Comparison of ENCODE assay signal across 25 cellular contexts in genomic region chr2:10876963-10877362, GRCh38. TPM values are rescaled to one million over a fixed set of nuclear protein-coding genes. Genes with fewer than 3 reads are reported as not detected.
DNase-seq lines count a peak whose midpoint lies in the region; ATAC-seq and TF ChIP-seq lines count a peak whose summit lies in the region.
"Had no signal": no experiment of that assay in that cellular context is flagged by ENCODE, and none has a peak within 500 bp of the region (broad histone marks: within the 10 kb centered on the region; RNA-seq: fewer than 3 reads in every experiment).

No MANE protein-coding gene starts in this region.

- BruUV-seq in Caco-2 (replicated peaks; lab: Mats Ljungman, UMichigan) (no TSS peak), PC-3 (replicated peaks; lab: Mats Ljungman, UMichigan) (no TSS peak)

- H3K27ac ChIP-seq in PC-3 (ENCODE audit: low read length) (no peak overlapping the region), hepatocyte (peak overlapping the region; percentile 72), transverse colon (peak overlapping the region; percentile 71 to 80 (median 77))
- H3K27ac ChIP-seq: A549; BLaER1 treated with 17β-estradiol and CSF1 and Interleukin-3, amounts not matched to agents 10 nM and 100 nM; HL-60; RWPE1 had no signal

- no peak overlapping the region for H3K4me3 ChIP-seq in Caco-2 (ENCODE audit: low read depth, low read length)
- H3K4me3 ChIP-seq in PC-3 (ENCODE audit: low read length): no peak overlapping the region
- no peak overlapping the region for H3K4me3 ChIP-seq in hepatocyte
- H3K4me3 ChIP-seq in transverse colon: no peak overlapping the region
- H3K4me3 ChIP-seq: A549; BLaER1 treated with 17β-estradiol and CSF1 and Interleukin-3, amounts not matched to agents 10 nM and 100 nM had no signal

- H3K4me1 Mint-ChIP-seq in Caco-2 (ENCODE audit: low read depth, unreplicated experiment): no peaks in the 10 kb centered on the region

- no peaks in the 10 kb centered on the region for H3K36me3 Mint-ChIP-seq in Caco-2 (ENCODE audit: insufficient read depth, unreplicated experiment)

- TF ChIP-seq EP300 in transverse colon (IDR thresholded peaks at IDR 0.05; ENCODE audit: low read depth): no peak

- H3K79me2 ChIP-seq in PC-3 (ENCODE audit: low read length): no peaks in the 10 kb centered on the region
- H3K79me2 ChIP-seq in hepatocyte: no peaks in the 10 kb centered on the region

- H3K9me3 Mint-ChIP-seq in Caco-2 (ENCODE audit: unreplicated experiment): peaks cover 8% of the 10 kb centered on the region

- H3K9me3 ChIP-seq in Caco-2: no peaks in the 10 kb centered on the region; the same call in 1 of the 2 replicates
- H3K9me3 ChIP-seq in PC-3 (ENCODE audit: low read length): no peaks in the 10 kb centered on the region
- H3K9me3 ChIP-seq in hepatocyte (ENCODE audit: low read depth): no peaks in the 10 kb centered on the region
- peaks cover 0 to 5% of the 10 kb centered on the region in 2 donors for H3K9me3 ChIP-seq in transverse colon

- H3K4me3 Mint-ChIP-seq in Caco-2 (ENCODE audit: unreplicated experiment): no peak overlapping the region

- TF ChIP-seq CTCF in Caco-2 (IDR thresholded peaks at IDR 0.05; ENCODE audit: insufficient read depth in 1 of 2, low read depth in 1 of 2, low read length in 1 of 2, severe bottlenecking in 1 of 2, unreplicated experiment in 1 of 2): no peak
- TF ChIP-seq CTCF in PC-3 (conservative IDR thresholded peaks at IDR 0.05; ENCODE audit: low read depth, low read length): no peak
- no peak for TF ChIP-seq CTCF in hepatocyte (IDR thresholded peaks at IDR 0.05; ENCODE audit: poor library complexity)
- no peak for TF ChIP-seq CTCF in transverse colon (IDR thresholded peaks at IDR 0.05)

- H3K27me3 ChIP-seq in Caco-2 (replicated peaks; ENCODE audit: control insufficient read depth, insufficient read depth, low read length): no peaks in the 10 kb centered on the region
- no peaks in the 10 kb centered on the region for H3K27me3 ChIP-seq in PC-3 (ENCODE audit: low read length)
- no peaks in the 10 kb centered on the region for H3K27me3 ChIP-seq in hepatocyte
- H3K27me3 ChIP-seq in transverse colon: no peaks in the 10 kb centered on the region
- H3K27me3 ChIP-seq: BLaER1 treated with 17β-estradiol and CSF1 and Interleukin-3, amounts not matched to agents 10 nM and 100 nM had no signal

- H3K9me2 ChIP-seq in PC-3 (replicated peaks; ENCODE audit: low read length): no peaks in the 10 kb centered on the region
- H3K9me2 ChIP-seq in hepatocyte (replicated peaks; ENCODE audit: insufficient read depth): no peaks in the 10 kb centered on the region

- TF ChIP-seq POLR2A in transverse colon (IDR thresholded peaks at IDR 0.05): no peak

- no peaks in the 10 kb centered on the region for H3F3A ChIP-seq in PC-3 (ENCODE audit: low read length, unreplicated experiment)

- WGBS in hepatocyte (ENCODE audit: low lambda C conversion rate, missing lambda C conversion rate): 66% methylated on average over 2 of the region's 2 CpGs
- WGBS in transverse colon (ENCODE audit: low coverage in 1 of 2), 2 donors: 31 to 60% methylated on average over 1 to 2 of the region's 2 CpGs

- H4K20me1 ChIP-seq in PC-3 (ENCODE audit: low read length) (no peaks in the 10 kb centered on the region), hepatocyte (ENCODE audit: insufficient read depth, poor library complexity, severe bottlenecking) (no peaks in the 10 kb centered on the region)
- H4K20me1 ChIP-seq: BLaER1 treated with 17β-estradiol and CSF1 and Interleukin-3, amounts not matched to agents 10 nM and 100 nM had no signal

- H3K9ac ChIP-seq in PC-3 (ENCODE audit: low read length): no peak overlapping the region
- H3K9ac ChIP-seq: BLaER1 treated with 17β-estradiol and CSF1 and Interleukin-3, amounts not matched to agents 10 nM and 100 nM had no signal

- CTCF ChIA-PET in Caco-2 (lab: Charles Lee): interaction anchor here (0.9 to 1.9 kb wide), 2 partner anchors 23 to 44 kb away, joined by 3 to 6 read pairs; no protein-coding TSS in a partner anchor
- CTCF ChIA-PET in PC-3 (lab: Charles Lee): interaction anchor here (0.5 kb wide), 1 partner anchor 140 kb away, joined by 5 read pairs; no protein-coding TSS in a partner anchor

- H3K27me3 Mint-ChIP-seq in Caco-2 (ENCODE audit: insufficient read depth, unreplicated experiment): no peaks in the 10 kb centered on the region

- H3K4me2 ChIP-seq in PC-3 (ENCODE audit: low read length) (no peak overlapping the region), hepatocyte (peak overlapping the region; percentile 40)
- H3K4me2 ChIP-seq: A549 had no signal

- DNase-seq in Caco-2 (peak; percentile 31 to 61), PC-3 (peak; percentile 28), hepatocyte (ENCODE audit: low spot score) (peak; percentile 64), transverse colon (peak; percentile 59), hypothalamus (lab: John Stamatoyannopoulos, UW) (no peak), GF-D8 (lab: John Stamatoyannopoulos, UW) (no peak), NCI-H69 (lab: John Stamatoyannopoulos, UW) (no peak)
- DNase-seq: AML-193; CD4-positive, alpha-beta memory T cell; COR-L47; DMS 273 treated with DMSO at 0.1 percent for 48 hours; DMS79; GDM1; NCI-H1092 treated with DMSO at 0.1 percent for 48 hours; NCI-H1436; NCI-H187; NCI-H2171 treated with DMSO at 0.1 percent for 48 hours; NCI-H345; NCI-H524; SIG-M5; SW 1271 had no signal

- no peak overlapping the region for H2AFZ ChIP-seq in PC-3 (ENCODE audit: low read length)
- H2AFZ ChIP-seq in hepatocyte: no peak overlapping the region

- ATAC-seq in PC-3: 0 out of 2 replicates have a peak, but pooled peaks have one; percentile 33

- H3K36me3 ChIP-seq in Caco-2 (ENCODE audit: control insufficient read depth, insufficient read depth, low read length): no peaks in the 10 kb centered on the region
- no peaks in the 10 kb centered on the region for H3K36me3 ChIP-seq in PC-3 (ENCODE audit: low read depth, low read length)
- no peaks in the 10 kb centered on the region for H3K36me3 ChIP-seq in hepatocyte (replicated peaks; ENCODE audit: insufficient read depth, low read depth)
- H3K36me3 ChIP-seq in transverse colon: no peaks in the 10 kb centered on the region
- H3K36me3 ChIP-seq: BLaER1 treated with 17β-estradiol and CSF1 and Interleukin-3, amounts not matched to agents 10 nM and 100 nM had no signal

- H3K4me1 ChIP-seq in Caco-2: 0 out of 2 replicates have a peak, but pooled peaks cover 3% of the 10 kb centered on the region
- H3K4me1 ChIP-seq in PC-3 (ENCODE audit: insufficient read depth, low read length): peaks cover 14% of the 10 kb centered on the region; the same call in 1 of the 2 replicates
- peaks cover 7% of the 10 kb centered on the region for H3K4me1 ChIP-seq in hepatocyte (ENCODE audit: insufficient read depth)
- peaks cover 0 to 15% (median 11%) of the 10 kb centered on the region in 4 donors for H3K4me1 ChIP-seq in transverse colon
- H3K4me1 ChIP-seq: A549 had no signal

- in situ Hi-C loops in transverse colon (cut with MboI; ENCODE audit: low pct_ligation_motif_present in 1 of 4, low pct_unique_long_range_greater_than_20kb in 1 of 4, low sequenced_read_pairs in 3 of 4): no loop called here

- intact Hi-C loops in Caco-2 (cut with micrococcal nuclease; ENCODE audit: unreplicated experiment) (no loop called here), PC-3 (cut with micrococcal nuclease) (no loop called here), transverse colon (cut with DNase I; ENCODE audit: low total_unique reads) (no loop called here)

- no peak overlapping the region for H3K27ac Mint-ChIP-seq in Caco-2 (ENCODE audit: unreplicated experiment)

- POLR2A ChIA-PET in Caco-2 (lab: Charles Lee) (no interaction called here), PC-3 (lab: Charles Lee; ENCODE audit: unreplicated experiment) (no interaction called here)

RNA-seq across cellular contexts. Expression of gene KCNF1, which starts 34.8 kb away (rescaled TPM):
- 0.28 and 0.29 TPM in 2 replicates for total RNA-seq in Caco-2 (2022)
- total RNA-seq in PC-3 (2014; rRNA removed): 1.3 and 1.8 TPM in 2 replicates
- total RNA-seq in hepatocyte: 0.28 and 0.67 TPM in 2 replicates
- polyA plus RNA-seq in hepatocyte: 0.87 and 2.5 TPM in 2 replicates
- under 1 TPM in 1 of 4 donors, not detected in 3; 0.27 TPM for total RNA-seq in transverse colon
- total RNA-seq: CD4-positive, alpha-beta memory T cell had no signal
- polyA plus RNA-seq: CD4-positive, alpha-beta memory T cell had no signal

Comparison
In these comparisons a context has a peak if more than half of its experiments do, and no peak if none do; other contexts are left out.
1. DNase-seq: peak in Caco-2 (2 of 2), PC-3 (single experiment), hepatocyte (single experiment) and transverse colon (single experiment); none in hypothalamus (0 of 51), GF-D8 (single experiment) and NCI-H69 (single experiment).